Comparison of ENCODE assay signal across 15 cellular contexts in genomic region chr9:126392662-126393383, GRCh38.
A peak's percentile ranks its signal among the peaks of the same experiment; 100 is the strongest.
DNase-seq lines count a peak whose midpoint lies in the region; ATAC-seq lines count a peak whose summit lies in the region.
"Had no signal": no experiment of that assay in that cellular context is flagged by ENCODE, and none has a peak within 500 bp of the region (broad histone marks: within the 10 kb centered on the region; RNA-seq: fewer than 3 reads in every experiment).

No MANE protein-coding gene starts in this region.

- H3K27ac Mint-ChIP-seq in activated T-helper 1 cell treated with anti-CD3 and anti-CD28 coated beads, Interleukin-12 subunit alpha, Interleukin-12 subunit beta, Interleukin-2, Interleukin-4 antibody, amounts not matched to agents 30 ng/mL and 10 ng/mL and 1 ng/mL, durations not matched to agents 14 hours and 24 hours and 36 hours, result peak overlapping the region; percentile 2
- H3K27ac Mint-ChIP-seq: activated naive CD4-positive, alpha-beta T cell treated with anti-CD3 and anti-CD28 coated beads, Interleukin-2, amount 50 U/mL, for 24 hours had no signal

- intact Hi-C loops in activated T-helper 1 cell treated with anti-CD3 and anti-CD28 coated beads, Interleukin-12 subunit alpha, Interleukin-12 subunit beta, Interleukin-2, Interleukin-4 antibody, amounts not matched to agents 30 ng/mL and 10 ng/mL and 1 ng/mL, durations not matched to agents 14 hours and 24 hours and 36 hours (cut with micrococcal nuclease), result loop anchor here (10.0 kb wide), 1 partner anchor 758 kb away; no protein-coding TSS in a partner anchor

- H3K4me3 Mint-ChIP-seq in activated T-helper 1 cell treated with anti-CD3 and anti-CD28 coated beads, Interleukin-12 subunit alpha, Interleukin-12 subunit beta, Interleukin-2, Interleukin-4 antibody, amounts not matched to agents 30 ng/mL and 10 ng/mL and 1 ng/mL, durations not matched to agents 14 hours and 24 hours and 36 hours, result no peak overlapping the region
- H3K4me3 Mint-ChIP-seq: activated naive CD4-positive, alpha-beta T cell treated with anti-CD3 and anti-CD28 coated beads, Interleukin-2, amount 50 U/mL, for 24 hours; CD4-positive, CD25-positive, alpha-beta regulatory T cell; GM23338 had no signal

- no peaks in the 10 kb centered on the region for H3K27me3 Mint-ChIP-seq in activated T-helper 1 cell treated with anti-CD3 and anti-CD28 coated beads, Interleukin-12 subunit alpha, Interleukin-12 subunit beta, Interleukin-2, Interleukin-4 antibody, amounts not matched to agents 30 ng/mL and 10 ng/mL and 1 ng/mL, durations not matched to agents 14 hours and 24 hours and 36 hours (ENCODE audit: insufficient read depth)
- H3K27me3 Mint-ChIP-seq: activated naive CD4-positive, alpha-beta T cell treated with anti-CD3 and anti-CD28 coated beads, Interleukin-2, amount 50 U/mL, for 24 hours; CD4-positive, CD25-positive, alpha-beta regulatory T cell had no signal

- H3K27me3 ChIP-seq in mucosa of rectum (ENCODE audit: control insufficient read depth in 2 of 2, insufficient read depth in 2 of 2, low read length in 2 of 2), result no peaks in the 10 kb centered on the region

- H3K9me3 ChIP-seq in mucosa of rectum (ENCODE audit: control insufficient read depth in 2 of 2, low read length in 2 of 2), result no peaks in the 10 kb centered on the region

- ATAC-seq in GM18858 (IDR thresholded peaks at IDR 0.05; ENCODE audit: unreplicated experiment) (no peak), GM19395 (IDR thresholded peaks at IDR 0.05; ENCODE audit: unreplicated experiment) (no peak)
- ATAC-seq: GM23338 had no signal

- H3K9ac ChIP-seq in mucosa of rectum (ENCODE audit: low read depth in 1 of 2, low read length in 2 of 2), result no peak overlapping the region

- H3K9me3 Mint-ChIP-seq in activated T-helper 1 cell treated with anti-CD3 and anti-CD28 coated beads, Interleukin-12 subunit alpha, Interleukin-12 subunit beta, Interleukin-2, Interleukin-4 antibody, amounts not matched to agents 30 ng/mL and 10 ng/mL and 1 ng/mL, durations not matched to agents 14 hours and 24 hours and 36 hours, result no peaks in the 10 kb centered on the region
- H3K9me3 Mint-ChIP-seq: activated naive CD4-positive, alpha-beta T cell treated with anti-CD3 and anti-CD28 coated beads, Interleukin-2, amount 50 U/mL, for 24 hours; CD4-positive, CD25-positive, alpha-beta regulatory T cell; GM23338 had no signal

- H3K36me3 ChIP-seq in mucosa of rectum (ENCODE audit: control insufficient read depth in 2 of 2, insufficient read depth in 2 of 2, low read length in 2 of 2), result peaks cover 20 to 36% of the 10 kb centered on the region in 2 donors

- H3K36me3 Mint-ChIP-seq in activated T-helper 1 cell treated with anti-CD3 and anti-CD28 coated beads, Interleukin-12 subunit alpha, Interleukin-12 subunit beta, Interleukin-2, Interleukin-4 antibody, amounts not matched to agents 30 ng/mL and 10 ng/mL and 1 ng/mL, durations not matched to agents 14 hours and 24 hours and 36 hours (ENCODE audit: low read depth), result peaks cover 9% of the 10 kb centered on the region
- H3K36me3 Mint-ChIP-seq: CD4-positive, CD25-positive, alpha-beta regulatory T cell had no signal

- peaks cover 66% of the 10 kb centered on the region for H3K4me1 Mint-ChIP-seq in activated T-helper 1 cell treated with anti-CD3 and anti-CD28 coated beads, Interleukin-12 subunit alpha, Interleukin-12 subunit beta, Interleukin-2, Interleukin-4 antibody, amounts not matched to agents 30 ng/mL and 10 ng/mL and 1 ng/mL, durations not matched to agents 14 hours and 24 hours and 36 hours (ENCODE audit: low read depth)

- no peak for DNase-seq in activated T-helper 1 cell treated with anti-CD3 and anti-CD28 coated beads, Interleukin-12 subunit alpha, Interleukin-12 subunit beta, Interleukin-2, Interleukin-4 antibody, amounts not matched to agents 30 ng/mL and 10 ng/mL and 1 ng/mL, durations not matched to agents 14 hours and 24 hours and 36 hours (ENCODE audit: low spot score)
- DNase-seq in epithelial cell of prostate (ENCODE audit: low read depth, low spot score), result no peak
- no peak for DNase-seq in NCI-H2081 (lab: John Stamatoyannopoulos, UW)
- DNase-seq in dedifferentiated amniotic fluid mesenchymal stem cell (ENCODE audit: extremely low spot score), result no peak
- DNase-seq: CD4-positive, CD25-positive, alpha-beta regulatory T cell; cerebellar nuclear complex; NCI-H2029 treated with DMSO at 0.1 percent for 48 hours; SHP77; stimulated activated naive CD4-positive, alpha-beta T cell treated with Interleukin-2 at 50 U/mL for 16 hours had no signal

- H3K4me3 ChIP-seq in mucosa of rectum (ENCODE audit: low read length in 2 of 2), result no peak overlapping the region
- H3K4me3 ChIP-seq: GM23338 had no signal

- peaks cover 4 to 5% of the 10 kb centered on the region in 2 donors for H3K4me1 ChIP-seq in mucosa of rectum (ENCODE audit: control insufficient read depth in 2 of 2, insufficient read depth in 2 of 2, low read length in 2 of 2)

- H3K27ac ChIP-seq in epithelial cell of prostate, result peak overlapping the region; percentile 6
- peak overlapping the region; percentile 19 to 65 for H3K27ac ChIP-seq in mucosa of rectum (ENCODE audit: low read depth in 2 of 2, low read length in 2 of 2)
- H3K27ac ChIP-seq in temporal lobe (ENCODE audit: low read depth, low read length), result peak overlapping the region; percentile 88

Comparison
In these comparisons a context has a peak if more than half of its experiments do, and no peak if none do; other contexts are left out.
1. H3K27ac ChIP-seq: peak in every context shown above with its lines; median percentile 88 in temporal lobe; 42 in mucosa of rectum; 6 in epithelial cell of prostate.